ENCODE assay signal across 1 cellular context in genomic region chr17:41781404-41782110, GRCh38.
TF ChIP-seq lines count a peak whose summit lies in the region.

No MANE protein-coding gene starts in this region.

TF ChIP-seq in HCT116, 20 proteins besides CTCF, POLR2A, EP300 and RAD21 (continued from another document):
- TF ChIP-seq REST (IDR thresholded peaks at IDR 0.05; ENCODE audit: low read depth) (no peak), EGR1 (IDR thresholded peaks at IDR 0.05; ENCODE audit: low read depth) (no peak), FOSL1 (IDR thresholded peaks at IDR 0.05; ENCODE audit: low read depth) (no peak), SRF (IDR thresholded peaks at IDR 0.05; ENCODE audit: low read depth) (no peak)
